Comparison of ENCODE assay signal across 10 cellular contexts in genomic region chr1:220887202-220887867, GRCh38. TPM values are rescaled to one million over a fixed set of nuclear protein-coding genes. Genes with fewer than 3 reads are reported as not detected.
DNase-seq lines count a peak whose midpoint lies in the region; ATAC-seq and TF ChIP-seq lines count a peak whose summit lies in the region.
"Had no signal": no experiment of that assay in that cellular context is flagged by ENCODE, and none has a peak within 500 bp of the region (broad histone marks: within the 10 kb centered on the region; RNA-seq: fewer than 3 reads in every experiment).

No MANE protein-coding gene starts in this region.

- no peak for DNase-seq in Right ventricle myocardium inferior (ENCODE audit: missing footprints)
- DNase-seq in cardiac septum (ENCODE audit: low spot score) = no peak
- peak; percentile 37 for DNase-seq in fibroblast of villous mesenchyme (ENCODE audit: low read depth)
- DNase-seq in NCI-H128 (lab: John Stamatoyannopoulos, UW; ENCODE audit: unreplicated experiment) = no peak
- DNase-seq in naive thymus-derived CD8-positive, alpha-beta T cell = no peak
- DNase-seq: activated CD8-positive, alpha-beta T cell treated with anti-CD3 and anti-CD28 coated beads for 36 hours; NCI-H1048 had no signal

- intact Hi-C loops in Right ventricle myocardium inferior (cut with DNase I) (no loop called here), cardiac septum (cut with DNase I) (no loop called here)

- no peak overlapping the region for H3K27ac Mint-ChIP-seq in nephron
- H3K27ac Mint-ChIP-seq in naive thymus-derived CD8-positive, alpha-beta T cell = peak overlapping the region in 1 of 10 donors; percentile 48
- H3K27ac Mint-ChIP-seq: activated CD8-positive, alpha-beta T cell treated with anti-CD3 and anti-CD28 coated beads for 36 hours had no signal

- TF ChIP-seq CTCF in fibroblast of villous mesenchyme (IDR thresholded peaks at IDR 0.05; ENCODE audit: insufficient read depth, low read depth, low read length) = no peak
- no peak for TF ChIP-seq CTCF in nephron (IDR thresholded peaks at IDR 0.05; ENCODE audit: unreplicated experiment in 3 of 3)

- peak overlapping the region; percentile 54 to 75 (median 68) for H3K4me3 Mint-ChIP-seq in nephron
- peak overlapping the region in 1 of 10 donors; percentile 39 for H3K4me3 Mint-ChIP-seq in naive thymus-derived CD8-positive, alpha-beta T cell
- H3K4me3 Mint-ChIP-seq: activated CD8-positive, alpha-beta T cell treated with anti-CD3 and anti-CD28 coated beads for 36 hours had no signal

- H3K9me3 Mint-ChIP-seq in nephron = peaks cover 14% of the 10 kb centered on the region
- H3K9me3 Mint-ChIP-seq in naive thymus-derived CD8-positive, alpha-beta T cell = peaks cover 0 to 8% (median 0%) of the 10 kb centered on the region in 9 donors
- H3K9me3 Mint-ChIP-seq: activated CD8-positive, alpha-beta T cell treated with anti-CD3 and anti-CD28 coated beads for 36 hours had no signal

- no peaks in the 10 kb centered on the region for H3K36me3 Mint-ChIP-seq in nephron (ENCODE audit: low read depth)
- peaks cover 0 to 5% (median 0%) of the 10 kb centered on the region in 3 donors for H3K36me3 Mint-ChIP-seq in naive thymus-derived CD8-positive, alpha-beta T cell

- H3K27me3 Mint-ChIP-seq in nephron (ENCODE audit: low read depth) = peaks cover 100% of the 10 kb centered on the region
- peaks cover 35 to 100% (median 75%) of the 10 kb centered on the region in 5 donors for H3K27me3 Mint-ChIP-seq in naive thymus-derived CD8-positive, alpha-beta T cell

- POLR2A ChIA-PET in naive thymus-derived CD8-positive, alpha-beta T cell (lab: Charles Lee) = no interaction called here

- peaks cover 28% of the 10 kb centered on the region for H3K4me1 Mint-ChIP-seq in nephron
- peaks cover 2 to 25% (median 8%) of the 10 kb centered on the region in 4 donors for H3K4me1 Mint-ChIP-seq in naive thymus-derived CD8-positive, alpha-beta T cell

- ATAC-seq in Right ventricle myocardium inferior = peak; percentile 49
- ATAC-seq in naive thymus-derived CD8-positive, alpha-beta T cell = no peak
- no peak for ATAC-seq in GM18520 (IDR thresholded peaks at IDR 0.05; ENCODE audit: unreplicated experiment)
- no peak for ATAC-seq in GM21447 (IDR thresholded peaks at IDR 0.05; ENCODE audit: unreplicated experiment)
- ATAC-seq: activated CD8-positive, alpha-beta T cell treated with anti-CD3 and anti-CD28 coated beads for 36 hours had no signal

- peak overlapping the region; percentile 27 for H3K4me3 ChIP-seq in fibroblast of villous mesenchyme (ENCODE audit: low read depth, low read length)

RNA-seq across cellular contexts. Expression of gene HLX, which starts 8.1 kb away (rescaled TPM):
- 5.0 TPM for total RNA-seq in Right ventricle myocardium inferior
- total RNA-seq in cardiac septum = 8.1 TPM
- 8.7 and 19.9 TPM in 2 replicates for total RNA-seq in fibroblast of villous mesenchyme
- under 1 TPM; 0.10 to 0.33 TPM for total RNA-seq in naive thymus-derived CD8-positive, alpha-beta T cell
- polyA plus RNA-seq in naive thymus-derived CD8-positive, alpha-beta T cell = not detected
- total RNA-seq: activated CD8-positive, alpha-beta T cell treated with anti-CD3 and anti-CD28 coated beads for 36 hours had no signal
